Comparison of ENCODE assay signal across 1 cellular context in genomic region chr6:2665169-2666070, GRCh38.
TF ChIP-seq lines count a peak whose summit lies in the region.

No MANE protein-coding gene starts in this region.

TF ChIP-seq in IMR-90, 13 proteins besides CTCF, POLR2A, EP300 and RAD21 (continued from another document):
- TF ChIP-seq ELK1 (IDR thresholded peaks at IDR 0.05; ENCODE audit: borderline replicate concordance, low read depth, low read length) = no peak
- no peak for TF ChIP-seq CEBPB (IDR thresholded peaks at IDR 0.05; ENCODE audit: low read depth, low read length)
- TF ChIP-seq MAZ (IDR thresholded peaks at IDR 0.05; ENCODE audit: borderline replicate concordance, low read depth, low read length) = no peak
- TF ChIP-seq MXI1 (IDR thresholded peaks at IDR 0.05; ENCODE audit: borderline replicate concordance, low read depth, low read length) = no peak
